ENCODE assay signal across 1 cellular context in the genomic region with DNA sequence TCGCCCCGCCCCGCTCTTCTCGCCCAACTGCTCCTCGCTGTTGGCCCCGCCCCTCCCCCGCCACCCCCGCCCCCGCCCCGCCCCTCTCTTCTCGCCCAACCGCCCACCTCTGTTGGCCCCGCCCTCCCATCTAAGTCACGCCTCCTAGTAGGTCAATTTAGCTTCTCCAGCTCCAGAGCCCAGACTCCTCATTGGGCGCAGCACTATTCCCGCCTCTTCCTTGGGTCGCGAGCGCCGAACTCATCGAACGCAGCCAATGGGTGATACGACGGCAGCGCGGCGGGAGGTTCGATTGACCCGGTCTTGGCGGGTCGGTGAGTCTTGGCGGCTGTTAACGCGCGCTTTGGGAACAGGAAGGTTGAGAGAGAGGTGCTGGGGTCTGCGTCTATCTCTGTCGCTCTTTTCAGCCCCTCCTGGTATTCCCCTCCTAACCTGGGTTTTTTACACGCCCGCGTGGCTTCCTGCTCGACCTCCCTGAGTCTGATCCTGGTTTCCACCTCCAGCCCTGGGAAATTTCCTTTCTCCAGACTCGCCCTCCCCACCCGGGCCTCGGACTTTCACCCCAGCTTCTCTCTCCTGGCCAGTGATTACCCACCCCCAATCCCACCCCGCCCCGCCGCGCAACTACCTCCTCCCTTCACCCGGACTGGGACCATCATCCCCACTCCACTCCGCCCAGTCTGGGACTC.
TF ChIP-seq lines count a peak whose summit lies in the region.

A gene (plus strand): TSS at position 331 of the 689 bp plus-strand sequence. CDS start 643 bp downstream, outside the sequence.

TF ChIP-seq in K562, 482 proteins besides CTCF, POLR2A, EP300 and RAD21 (continued from another document and continues in another):
- TF ChIP-seq, protein P1, sequence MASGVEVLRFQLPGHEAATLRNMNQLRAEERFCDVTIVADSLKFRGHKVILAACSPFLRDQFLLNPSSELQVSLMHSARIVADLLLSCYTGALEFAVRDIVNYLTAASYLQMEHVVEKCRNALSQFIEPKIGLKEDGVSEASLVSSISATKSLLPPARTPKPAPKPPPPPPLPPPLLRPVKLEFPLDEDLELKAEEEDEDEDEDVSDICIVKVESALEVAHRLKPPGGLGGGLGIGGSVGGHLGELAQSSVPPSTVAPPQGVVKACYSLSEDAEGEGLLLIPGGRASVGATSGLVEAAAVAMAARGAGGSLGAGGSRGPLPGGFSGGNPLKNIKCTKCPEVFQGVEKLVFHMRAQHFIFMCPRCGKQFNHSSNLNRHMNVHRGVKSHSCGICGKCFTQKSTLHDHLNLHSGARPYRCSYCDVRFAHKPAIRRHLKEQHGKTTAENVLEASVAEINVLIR (CRISPR knock-in tag; IDR thresholded peaks at IDR 0.05): no peak
- TF ChIP-seq ZNF146 (CRISPR knock-in tag; IDR thresholded peaks at IDR 0.05; ENCODE audit: unreplicated experiment) (no peak), ZNF644 (tag; IDR thresholded peaks at IDR 0.05; ENCODE audit: low read depth) (no peak), SP1 (CRISPR knock-in tag; IDR thresholded peaks at IDR 0.05) (peak; percentile 98), PCBP1 (IDR thresholded peaks at IDR 0.05; ENCODE audit: low read depth, low read length, poor library complexity, severe bottlenecking) (no peak), ZNF324 (CRISPR knock-in tag; IDR thresholded peaks at IDR 0.05) (no peak), ZNF444 (CRISPR knock-in tag; IDR thresholded peaks at IDR 0.05) (no peak), FOXP1 (CRISPR knock-in tag; IDR thresholded peaks at IDR 0.05) (no peak), PML (IDR thresholded peaks at IDR 0.05; ENCODE audit: low read length) (peak; percentile 90), DACH1 (IDR thresholded peaks at IDR 0.05; ENCODE audit: partially characterized antibody) (no peak), ZNF174 (CRISPR knock-in tag; IDR thresholded peaks at IDR 0.05) (no peak), RBM25 (IDR thresholded peaks at IDR 0.05; ENCODE audit: low read depth, low read length, severe bottlenecking) (peak; percentile 92), CBX3 (IDR thresholded peaks at IDR 0.05; ENCODE audit: borderline replicate concordance in 1 of 2, low read length in 2 of 2) (peak in 1 of 2 experiments; percentile 35; a peak in 1 of 3 replicates), FOXM1 (IDR thresholded peaks at IDR 0.05; ENCODE audit: low read depth) (peak; percentile 71), FOXM1 (CRISPR knock-in tag; IDR thresholded peaks at IDR 0.05; ENCODE audit: low read depth) (peak; percentile 83), PHF21A (IDR thresholded peaks at IDR 0.05; ENCODE audit: borderline replicate concordance, low read depth) (0 out of 2 replicates have a peak, but pooled peaks have one; percentile 32), ZNF133 (CRISPR knock-in tag; IDR thresholded peaks at IDR 0.05) (no peak), ZNF197 (CRISPR knock-in tag; IDR thresholded peaks at IDR 0.05; ENCODE audit: low read depth) (no peak), NFE2L1 (tag; IDR thresholded peaks at IDR 0.05; ENCODE audit: borderline replicate concordance, low read depth) (no peak), FOXK2 (conservative IDR thresholded peaks at IDR 0.05 in 1 of 2, IDR thresholded peaks at IDR 0.05 in 1 of 2; ENCODE audit: low read depth in 2 of 2) (peak; percentile 57 to 87; a peak in 3 of 4 replicates), ZNF780A (CRISPR knock-in tag; IDR thresholded peaks at IDR 0.05) (no peak), JUNB (CRISPR knock-in tag; conservative IDR thresholded peaks at IDR 0.05) (no peak), ZNF253 (CRISPR knock-in tag; conservative IDR thresholded peaks at IDR 0.05) (no peak), ARID2 (IDR thresholded peaks at IDR 0.05) (no peak), KDM5B (IDR thresholded peaks at IDR 0.05; ENCODE audit: insufficient replicate concordance, low read depth, low read length) (peak; percentile 88), ZSCAN29 (IDR thresholded peaks at IDR 0.05) (no peak), HNRNPLL (IDR thresholded peaks at IDR 0.05; ENCODE audit: low read depth, low read length, poor library complexity, severe bottlenecking) (peak; percentile 72), FIP1L1 (IDR thresholded peaks at IDR 0.05; ENCODE audit: low read depth, low read length, poor library complexity, severe bottlenecking) (no peak), GABPB1 (CRISPR knock-in tag; IDR thresholded peaks at IDR 0.05) (peak; percentile 91), RBFOX2 (IDR thresholded peaks at IDR 0.05; ENCODE audit: low read depth, low read length) (peak; percentile 94), EWSR1 (IDR thresholded peaks at IDR 0.05; ENCODE audit: borderline replicate concordance, low read depth, partially characterized antibody) (no peak), RFX5 (IDR thresholded peaks at IDR 0.05; ENCODE audit: low read depth, low read length) (no peak), SMARCE1 (IDR thresholded peaks at IDR 0.05) (peak; percentile 32; the same call in 1 of the 2 replicates), DMBX1 (CRISPR knock-in tag; IDR thresholded peaks at IDR 0.05; ENCODE audit: borderline replicate concordance) (no peak), ZKSCAN1 (IDR thresholded peaks at IDR 0.05; ENCODE audit: low read depth, low read length) (0 out of 2 replicates have a peak, but pooled peaks have one; percentile 52), SUPT5H (IDR thresholded peaks at IDR 0.05) (peak; percentile 94), ATF1 (CRISPR knock-in tag; IDR thresholded peaks at IDR 0.05) (peak; percentile 65; the same call in 1 of the 2 replicates), ATF1 (tag; IDR thresholded peaks at IDR 0.05) (no peak; the same call in 1 of the 2 replicates)
- TF ChIP-seq, protein P2, sequence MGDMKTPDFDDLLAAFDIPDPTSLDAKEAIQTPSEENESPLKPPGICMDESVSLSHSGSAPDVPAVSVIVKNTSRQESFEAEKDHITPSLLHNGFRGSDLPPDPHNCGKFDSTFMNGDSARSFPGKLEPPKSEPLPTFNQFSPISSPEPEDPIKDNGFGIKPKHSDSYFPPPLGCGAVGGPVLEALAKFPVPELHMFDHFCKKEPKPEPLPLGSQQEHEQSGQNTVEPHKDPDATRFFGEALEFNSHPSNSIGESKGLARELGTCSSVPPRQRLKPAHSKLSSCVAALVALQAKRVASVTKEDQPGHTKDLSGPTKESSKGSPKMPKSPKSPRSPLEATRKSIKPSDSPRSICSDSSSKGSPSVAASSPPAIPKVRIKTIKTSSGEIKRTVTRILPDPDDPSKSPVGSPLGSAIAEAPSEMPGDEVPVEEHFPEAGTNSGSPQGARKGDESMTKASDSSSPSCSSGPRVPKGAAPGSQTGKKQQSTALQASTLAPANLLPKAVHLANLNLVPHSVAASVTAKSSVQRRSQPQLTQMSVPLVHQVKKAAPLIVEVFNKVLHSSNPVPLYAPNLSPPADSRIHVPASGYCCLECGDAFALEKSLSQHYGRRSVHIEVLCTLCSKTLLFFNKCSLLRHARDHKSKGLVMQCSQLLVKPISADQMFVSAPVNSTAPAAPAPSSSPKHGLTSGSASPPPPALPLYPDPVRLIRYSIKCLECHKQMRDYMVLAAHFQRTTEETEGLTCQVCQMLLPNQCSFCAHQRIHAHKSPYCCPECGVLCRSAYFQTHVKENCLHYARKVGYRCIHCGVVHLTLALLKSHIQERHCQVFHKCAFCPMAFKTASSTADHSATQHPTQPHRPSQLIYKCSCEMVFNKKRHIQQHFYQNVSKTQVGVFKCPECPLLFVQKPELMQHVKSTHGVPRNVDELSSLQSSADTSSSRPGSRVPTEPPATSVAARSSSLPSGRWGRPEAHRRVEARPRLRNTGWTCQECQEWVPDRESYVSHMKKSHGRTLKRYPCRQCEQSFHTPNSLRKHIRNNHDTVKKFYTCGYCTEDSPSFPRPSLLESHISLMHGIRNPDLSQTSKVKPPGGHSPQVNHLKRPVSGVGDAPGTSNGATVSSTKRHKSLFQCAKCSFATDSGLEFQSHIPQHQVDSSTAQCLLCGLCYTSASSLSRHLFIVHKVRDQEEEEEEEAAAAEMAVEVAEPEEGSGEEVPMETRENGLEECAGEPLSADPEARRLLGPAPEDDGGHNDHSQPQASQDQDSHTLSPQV (IDR thresholded peaks at IDR 0.05): no peak
- TF ChIP-seq, protein P3, sequence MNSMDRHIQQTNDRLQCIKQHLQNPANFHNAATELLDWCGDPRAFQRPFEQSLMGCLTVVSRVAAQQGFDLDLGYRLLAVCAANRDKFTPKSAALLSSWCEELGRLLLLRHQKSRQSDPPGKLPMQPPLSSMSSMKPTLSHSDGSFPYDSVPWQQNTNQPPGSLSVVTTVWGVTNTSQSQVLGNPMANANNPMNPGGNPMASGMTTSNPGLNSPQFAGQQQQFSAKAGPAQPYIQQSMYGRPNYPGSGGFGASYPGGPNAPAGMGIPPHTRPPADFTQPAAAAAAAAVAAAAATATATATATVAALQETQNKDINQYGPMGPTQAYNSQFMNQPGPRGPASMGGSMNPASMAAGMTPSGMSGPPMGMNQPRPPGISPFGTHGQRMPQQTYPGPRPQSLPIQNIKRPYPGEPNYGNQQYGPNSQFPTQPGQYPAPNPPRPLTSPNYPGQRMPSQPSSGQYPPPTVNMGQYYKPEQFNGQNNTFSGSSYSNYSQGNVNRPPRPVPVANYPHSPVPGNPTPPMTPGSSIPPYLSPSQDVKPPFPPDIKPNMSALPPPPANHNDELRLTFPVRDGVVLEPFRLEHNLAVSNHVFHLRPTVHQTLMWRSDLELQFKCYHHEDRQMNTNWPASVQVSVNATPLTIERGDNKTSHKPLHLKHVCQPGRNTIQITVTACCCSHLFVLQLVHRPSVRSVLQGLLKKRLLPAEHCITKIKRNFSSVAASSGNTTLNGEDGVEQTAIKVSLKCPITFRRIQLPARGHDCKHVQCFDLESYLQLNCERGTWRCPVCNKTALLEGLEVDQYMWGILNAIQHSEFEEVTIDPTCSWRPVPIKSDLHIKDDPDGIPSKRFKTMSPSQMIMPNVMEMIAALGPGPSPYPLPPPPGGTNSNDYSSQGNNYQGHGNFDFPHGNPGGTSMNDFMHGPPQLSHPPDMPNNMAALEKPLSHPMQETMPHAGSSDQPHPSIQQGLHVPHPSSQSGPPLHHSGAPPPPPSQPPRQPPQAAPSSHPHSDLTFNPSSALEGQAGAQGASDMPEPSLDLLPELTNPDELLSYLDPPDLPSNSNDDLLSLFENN (IDR thresholded peaks at IDR 0.05; ENCODE audit: low read depth in 2 of 2, low read length in 2 of 2): peak; percentile 75 to 98
- TF ChIP-seq, protein P4, sequence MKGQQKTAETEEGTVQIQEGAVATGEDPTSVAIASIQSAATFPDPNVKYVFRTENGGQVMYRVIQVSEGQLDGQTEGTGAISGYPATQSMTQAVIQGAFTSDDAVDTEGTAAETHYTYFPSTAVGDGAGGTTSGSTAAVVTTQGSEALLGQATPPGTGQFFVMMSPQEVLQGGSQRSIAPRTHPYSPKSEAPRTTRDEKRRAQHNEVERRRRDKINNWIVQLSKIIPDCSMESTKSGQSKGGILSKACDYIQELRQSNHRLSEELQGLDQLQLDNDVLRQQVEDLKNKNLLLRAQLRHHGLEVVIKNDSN (CRISPR knock-in tag; IDR thresholded peaks at IDR 0.05): no peak
- TF ChIP-seq, protein P5, sequence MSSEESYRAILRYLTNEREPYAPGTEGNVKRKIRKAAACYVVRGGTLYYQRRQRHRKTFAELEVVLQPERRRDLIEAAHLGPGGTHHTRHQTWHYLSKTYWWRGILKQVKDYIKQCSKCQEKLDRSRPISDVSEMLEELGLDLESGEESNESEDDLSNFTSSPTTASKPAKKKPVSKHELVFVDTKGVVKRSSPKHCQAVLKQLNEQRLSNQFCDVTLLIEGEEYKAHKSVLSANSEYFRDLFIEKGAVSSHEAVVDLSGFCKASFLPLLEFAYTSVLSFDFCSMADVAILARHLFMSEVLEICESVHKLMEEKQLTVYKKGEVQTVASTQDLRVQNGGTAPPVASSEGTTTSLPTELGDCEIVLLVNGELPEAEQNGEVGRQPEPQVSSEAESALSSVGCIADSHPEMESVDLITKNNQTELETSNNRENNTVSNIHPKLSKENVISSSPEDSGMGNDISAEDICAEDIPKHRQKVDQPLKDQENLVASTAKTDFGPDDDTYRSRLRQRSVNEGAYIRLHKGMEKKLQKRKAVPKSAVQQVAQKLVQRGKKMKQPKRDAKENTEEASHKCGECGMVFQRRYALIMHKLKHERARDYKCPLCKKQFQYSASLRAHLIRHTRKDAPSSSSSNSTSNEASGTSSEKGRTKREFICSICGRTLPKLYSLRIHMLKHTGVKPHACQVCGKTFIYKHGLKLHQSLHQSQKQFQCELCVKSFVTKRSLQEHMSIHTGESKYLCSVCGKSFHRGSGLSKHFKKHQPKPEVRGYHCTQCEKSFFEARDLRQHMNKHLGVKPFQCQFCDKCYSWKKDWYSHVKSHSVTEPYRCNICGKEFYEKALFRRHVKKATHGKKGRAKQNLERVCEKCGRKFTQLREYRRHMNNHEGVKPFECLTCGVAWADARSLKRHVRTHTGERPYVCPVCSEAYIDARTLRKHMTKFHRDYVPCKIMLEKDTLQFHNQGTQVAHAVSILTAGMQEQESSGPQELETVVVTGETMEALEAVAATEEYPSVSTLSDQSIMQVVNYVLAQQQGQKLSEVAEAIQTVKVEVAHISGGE (CRISPR knock-in tag; IDR thresholded peaks at IDR 0.05): no peak
- TF ChIP-seq, protein P6, sequence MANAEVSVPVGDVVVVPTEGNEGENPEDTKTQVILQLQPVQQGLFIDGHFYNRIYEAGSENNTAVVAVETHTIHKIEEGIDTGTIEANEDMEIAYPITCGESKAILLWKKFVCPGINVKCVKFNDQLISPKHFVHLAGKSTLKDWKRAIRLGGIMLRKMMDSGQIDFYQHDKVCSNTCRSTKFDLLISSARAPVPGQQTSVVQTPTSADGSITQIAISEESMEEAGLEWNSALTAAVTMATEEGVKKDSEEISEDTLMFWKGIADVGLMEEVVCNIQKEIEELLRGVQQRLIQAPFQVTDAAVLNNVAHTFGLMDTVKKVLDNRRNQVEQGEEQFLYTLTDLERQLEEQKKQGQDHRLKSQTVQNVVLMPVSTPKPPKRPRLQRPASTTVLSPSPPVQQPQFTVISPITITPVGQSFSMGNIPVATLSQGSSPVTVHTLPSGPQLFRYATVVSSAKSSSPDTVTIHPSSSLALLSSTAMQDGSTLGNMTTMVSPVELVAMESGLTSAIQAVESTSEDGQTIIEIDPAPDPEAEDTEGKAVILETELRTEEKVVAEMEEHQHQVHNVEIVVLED (CRISPR knock-in tag; IDR thresholded peaks at IDR 0.05): peak; percentile 60; the same call in 1 of the 2 replicates
